ENCODE assay signal across 9 cellular contexts in genomic region chr14:61730756-61731373, GRCh38. TPM values are rescaled to one million over a fixed set of nuclear protein-coding genes. Genes with fewer than 3 reads are reported as not detected.
DNase-seq lines count a peak whose midpoint lies in the region; ATAC-seq and TF ChIP-seq lines count a peak whose summit lies in the region.
"Had no signal": no experiment of that assay in that cellular context is flagged by ENCODE, and none has a peak within 500 bp of the region (broad histone marks: within the 10 kb centered on the region; RNA-seq: fewer than 3 reads in every experiment).

No MANE protein-coding gene starts in this region.

- no peaks in the 10 kb centered on the region for H3K27me3 ChIP-seq in CD4-positive, alpha-beta memory T cell (ENCODE audit: insufficient read depth, low read length)
- no peaks in the 10 kb centered on the region for H3K27me3 ChIP-seq in KMS-11 (ENCODE audit: insufficient read depth, low read depth)
- H3K27me3 ChIP-seq: left lung had no signal

- H3K9me3 ChIP-seq in CD4-positive, alpha-beta memory T cell (ENCODE audit: control insufficient read depth in 1 of 2, low read length in 2 of 2) = no peaks in the 10 kb centered on the region
- H3K9me3 ChIP-seq: left lung had no signal

- intact Hi-C loops in CD4-positive, alpha-beta memory T cell (cut with micrococcal nuclease) = loop anchor here (1.0 to 5.0 kb wide), 7 partner anchors 34 to 449 kb away; partner anchors contain the start of genes HIF1A and TMEM30B
- intact Hi-C loops in natural killer cell (cut with micrococcal nuclease) = loop anchor here (1.0 to 10.0 kb wide), 2 partner anchors 104 to 270 kb away; no protein-coding TSS in a partner anchor

- H3K27ac ChIP-seq in CD4-positive, alpha-beta memory T cell (ENCODE audit: low read depth, low read length) = no peak overlapping the region
- H3K27ac ChIP-seq in KMS-11 (no peak overlapping the region), coronary artery (no peak overlapping the region)
- H3K27ac ChIP-seq: left lung had no signal

- H4K20me1 ChIP-seq in KMS-11 (ENCODE audit: insufficient read depth) = no peaks in the 10 kb centered on the region

- H3K4me2 ChIP-seq in KMS-11 = no peak overlapping the region

- CTCF ChIA-PET in CD4-positive, alpha-beta memory T cell (lab: Charles Lee; ENCODE audit: partially characterized antibody) = interaction anchor here (0.6 to 3.9 kb wide), 33 partner anchors 11 to 448 kb away, joined by 3 to 48 read pairs (median 4); partner anchors contain the start of genes HIF1A and SNAPC1

- H3K79me2 ChIP-seq in KMS-11 (ENCODE audit: insufficient read depth, low read depth) = no peaks in the 10 kb centered on the region

- no peak overlapping the region for H3K4me3 ChIP-seq in CD4-positive, alpha-beta memory T cell (ENCODE audit: low read length in 2 of 2)
- H3K4me3 ChIP-seq in KMS-11 (IDR thresholded peaks at IDR 0.05; ENCODE audit: insufficient read depth, low read depth, low read length) (no peak overlapping the region), coronary artery (no peak overlapping the region)
- H3K4me3 ChIP-seq: left lung had no signal

- H3K27ac Mint-ChIP-seq in CD4-positive, alpha-beta memory T cell = peak overlapping the region in 6 of 7 donors; percentile 2 to 83 (median 52)
- H3K27ac Mint-ChIP-seq in natural killer cell = peak overlapping the region; percentile 17 to 42

- TF ChIP-seq CTCF in KMS-11 (conservative IDR thresholded peaks at IDR 0.05; ENCODE audit: low read depth, low read length) (peak; percentile 27; the same call in 1 of the 2 replicates), natural killer cell (IDR thresholded peaks at IDR 0.05) (peak; percentile 65), coronary artery (IDR thresholded peaks at IDR 0.05) (no peak)

- peaks cover 10 to 16% (median 12%) of the 10 kb centered on the region in 4 donors for H3K4me1 Mint-ChIP-seq in CD4-positive, alpha-beta memory T cell
- peaks cover 5 to 11% of the 10 kb centered on the region in 2 donors for H3K4me1 Mint-ChIP-seq in natural killer cell

- no peaks in the 10 kb centered on the region for H3K27me3 Mint-ChIP-seq in CD4-positive, alpha-beta memory T cell
- H3K27me3 Mint-ChIP-seq in natural killer cell (ENCODE audit: low read depth in 2 of 2) = no peaks in the 10 kb centered on the region

- H3K36me3 Mint-ChIP-seq in CD4-positive, alpha-beta memory T cell = peaks cover 55 to 80% of the 10 kb centered on the region in 2 donors
- peaks cover 19% of the 10 kb centered on the region for H3K36me3 Mint-ChIP-seq in natural killer cell

- peaks cover 64% of the 10 kb centered on the region for H3K36me3 ChIP-seq in CD4-positive, alpha-beta memory T cell (ENCODE audit: insufficient read depth, low read length)
- H3K36me3 ChIP-seq in KMS-11 (ENCODE audit: insufficient read depth) = no peaks in the 10 kb centered on the region

- H3K4me1 ChIP-seq in CD4-positive, alpha-beta memory T cell (ENCODE audit: insufficient read depth, low read length) = peaks cover 5% of the 10 kb centered on the region
- no peaks in the 10 kb centered on the region for H3K4me1 ChIP-seq in KMS-11 (ENCODE audit: low read depth, poor library complexity, severe bottlenecking)

- no peak overlapping the region for H3K4me3 Mint-ChIP-seq in CD4-positive, alpha-beta memory T cell
- no peak overlapping the region for H3K4me3 Mint-ChIP-seq in natural killer cell

- ATAC-seq in natural killer cell (no peak), GM21717 (IDR thresholded peaks at IDR 0.05; ENCODE audit: unreplicated experiment) (no peak)
- ATAC-seq: left lung had no signal

- POLR2A ChIA-PET in CD4-positive, alpha-beta memory T cell (lab: Charles Lee; ENCODE audit: partially characterized antibody) = interaction anchor here (0.7 to 1.0 kb wide), 3 partner anchors 36 to 264 kb away, joined by 3 read pairs; no protein-coding TSS in a partner anchor

- peak in 4 of 5 donors; percentile 30 to 34 (median 30) for DNase-seq in CD4-positive, alpha-beta memory T cell
- peak; percentile 19 for DNase-seq in central memory CD4-positive, alpha-beta T cell
- no peak for DNase-seq in natural killer cell
- no peak for DNase-seq in NCI-H187 (lab: John Stamatoyannopoulos, UW)
- no peak for DNase-seq in NCI-H526 treated with DMSO at 0.1 percent for 48 hours (lab: John Stamatoyannopoulos, UW)
- DNase-seq in coronary artery (ENCODE audit: low spot score) = no peak
- DNase-seq: left lung had no signal

- no peak overlapping the region for H3K9ac ChIP-seq in KMS-11

- H2AFZ ChIP-seq in KMS-11 (ENCODE audit: low read depth) = no peak overlapping the region

- H3K9me3 Mint-ChIP-seq in CD4-positive, alpha-beta memory T cell = no peaks in the 10 kb centered on the region
- H3K9me3 Mint-ChIP-seq in natural killer cell = no peaks in the 10 kb centered on the region

RNA-seq across cellular contexts. Expression of gene SNAPC1, which starts 31.4 kb away (rescaled TPM):
- total RNA-seq in CD4-positive, alpha-beta memory T cell = 1 to 10 TPM; 4.0 to 4.2 TPM
- polyA plus RNA-seq in CD4-positive, alpha-beta memory T cell = 1 to 10 TPM; 4.4 to 5.9 TPM
- 1 to 10 TPM; 2.2 to 2.4 (median 2.2) TPM for total RNA-seq in natural killer cell

RNA-seq across cellular contexts. Expression of gene HIF1A, which starts 35.6 kb away (rescaled TPM):
- 10 to 100 TPM; 84.7 to 87.1 TPM for total RNA-seq in CD4-positive, alpha-beta memory T cell
- polyA plus RNA-seq in CD4-positive, alpha-beta memory T cell = 10 to 100 TPM; 82.5 to 83.7 TPM
- total RNA-seq in natural killer cell = 100 to 1,000 TPM; 174 to 184 (median 177) TPM

Comparison
In these comparisons a context has a peak if more than half of its experiments do, and no peak if none do; other contexts are left out.
1. DNase-seq: peak in CD4-positive, alpha-beta memory T cell (4 of 5) and central memory CD4-positive, alpha-beta T cell (single experiment); none in natural killer cell (single experiment), NCI-H187 (0 of 2), NCI-H526 treated with DMSO at 0.1 percent for 48 hours (single experiment) and coronary artery (single experiment).